In the genomic region with DNA sequence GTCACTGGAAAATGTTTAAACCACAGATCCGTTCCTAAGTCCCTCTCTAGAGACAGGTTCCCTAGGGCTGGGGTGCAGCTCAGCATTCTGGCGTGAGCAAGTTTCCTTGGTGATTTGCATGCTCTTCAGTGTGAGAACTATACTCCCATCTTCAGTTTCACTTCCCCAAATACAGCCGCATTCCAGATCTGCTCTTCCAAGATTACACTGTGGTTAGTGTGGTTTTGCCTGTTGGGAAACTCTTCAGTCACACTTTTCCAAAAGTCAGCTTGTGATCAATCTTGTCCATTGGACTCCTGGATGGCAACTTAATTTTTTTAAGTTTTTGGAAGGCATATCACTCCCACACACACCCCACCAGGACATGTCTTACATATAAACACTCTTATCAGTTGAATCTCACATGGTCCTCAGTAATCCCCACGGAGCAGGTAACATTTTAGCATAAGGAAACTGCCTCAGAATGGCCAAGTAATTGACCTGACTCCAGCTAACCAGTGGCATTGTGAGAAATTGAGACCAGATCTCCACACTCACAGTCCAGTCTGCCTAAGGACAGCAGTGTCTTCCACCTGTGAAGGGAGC, we compare ENCODE assay signal across 8 cellular contexts. TPM values are rescaled to one million over a fixed set of nuclear protein-coding genes. Genes with fewer than 3 reads are reported as not detected.
A peak's percentile ranks its signal among the peaks of the same experiment; 100 is the strongest.
DNase-seq lines count a peak whose midpoint lies in the region; ATAC-seq lines count a peak whose summit lies in the region.

No MANE protein-coding gene starts in this region.

- H3K4me3 Mint-ChIP-seq in CD8-positive, alpha-beta memory T cell: no peak overlapping the region
- no peak overlapping the region for H3K4me3 Mint-ChIP-seq in activated T-cell treated with anti-CD3 and anti-CD28 coated beads, Interleukin-2, amount 50 U/mL, for 4 hours

- H3K4me1 Mint-ChIP-seq in CD8-positive, alpha-beta memory T cell: peaks cover 0 to 3% (median 0%) of the 10 kb centered on the region in 3 donors
- no peaks in the 10 kb centered on the region for H3K4me1 Mint-ChIP-seq in activated T-cell treated with anti-CD3 and anti-CD28 coated beads, Interleukin-2, amount 50 U/mL, for 4 hours (ENCODE audit: low read depth)

- no peaks in the 10 kb centered on the region for H3K27me3 Mint-ChIP-seq in CD8-positive, alpha-beta memory T cell
- H3K27me3 Mint-ChIP-seq in activated T-cell treated with anti-CD3 and anti-CD28 coated beads, Interleukin-2, amount 50 U/mL, for 4 hours (ENCODE audit: low read depth): no peaks in the 10 kb centered on the region

- no peaks in the 10 kb centered on the region for H3K4me1 ChIP-seq in CD8-positive, alpha-beta memory T cell (ENCODE audit: insufficient read depth, low read length)

- peak overlapping the region in 2 of 8 donors; percentile 64 to 77 for H3K27ac Mint-ChIP-seq in CD8-positive, alpha-beta memory T cell

- H3K36me3 Mint-ChIP-seq in CD8-positive, alpha-beta memory T cell: peaks cover 0 to 37% (median 2%) of the 10 kb centered on the region in 3 donors
- peaks cover 11% of the 10 kb centered on the region for H3K36me3 Mint-ChIP-seq in activated T-cell treated with anti-CD3 and anti-CD28 coated beads, Interleukin-2, amount 50 U/mL, for 4 hours (ENCODE audit: insufficient read depth)

- ATAC-seq in GM21576 (IDR thresholded peaks at IDR 0.05; ENCODE audit: unreplicated experiment) (peak; percentile 69), HG03108 (IDR thresholded peaks at IDR 0.05; ENCODE audit: unreplicated experiment) (no peak)
- ATAC-seq in activated T-cell treated with anti-CD3 and anti-CD28 coated beads, Interleukin-2, amount 50 U/mL, for 4 hours: no peak

- peak overlapping the region; percentile 9 for H3K27ac ChIP-seq in CD8-positive, alpha-beta memory T cell (ENCODE audit: low read depth, low read length)

- H3K27me3 ChIP-seq in CD8-positive, alpha-beta memory T cell (ENCODE audit: insufficient read depth, low read length, poor library complexity, severe bottlenecking): no peaks in the 10 kb centered on the region

- no peaks in the 10 kb centered on the region for H3K36me3 ChIP-seq in CD8-positive, alpha-beta memory T cell (ENCODE audit: insufficient read depth, low read length)

- no peaks in the 10 kb centered on the region for H3K9me3 Mint-ChIP-seq in CD8-positive, alpha-beta memory T cell
- no peaks in the 10 kb centered on the region for H3K9me3 Mint-ChIP-seq in activated T-cell treated with anti-CD3 and anti-CD28 coated beads, Interleukin-2, amount 50 U/mL, for 4 hours

- CTCF ChIA-PET in CD8-positive, alpha-beta memory T cell (lab: Charles Lee): no interaction called here

- POLR2A ChIA-PET in CD8-positive, alpha-beta memory T cell (lab: Charles Lee): no interaction called here

- H3K4me3 ChIP-seq in CD8-positive, alpha-beta memory T cell (ENCODE audit: low read length): no peak overlapping the region

- no peak for DNase-seq in CD8-positive, alpha-beta memory T cell
- DNase-seq in NAMALWA (ENCODE audit: low spot score) (peak; percentile 58), glomerular visceral epithelial cell (ENCODE audit: extremely low spot score) (peak; percentile 49), DMS 273 treated with DMSO at 0.1 percent for 48 hours (lab: John Stamatoyannopoulos, UW) (no peak), DMS153 (lab: John Stamatoyannopoulos, UW) (no peak)
- no peak for DNase-seq in activated T-cell treated with anti-CD3 and anti-CD28 coated beads, Interleukin-2, amount 50 U/mL, for 4 hours

- no peaks in the 10 kb centered on the region for H3K9me3 ChIP-seq in CD8-positive, alpha-beta memory T cell (ENCODE audit: low read length)

RNA-seq across cellular contexts. Expression of a gene that starts 33.5 kb away (rescaled TPM):
- total RNA-seq in CD8-positive, alpha-beta memory T cell: 10 to 100 TPM; 30.5 to 36.1 TPM
- 4.4 TPM for polyA plus RNA-seq in CD8-positive, alpha-beta memory T cell
- total RNA-seq in activated T-cell treated with anti-CD3 and anti-CD28 coated beads, Interleukin-2, amount 50 U/mL, for 4 hours: 10 to 100 TPM; 34.9 to 44.8 (median 42.2) TPM

Comparison
In these comparisons a context has a peak if more than half of its experiments do, and no peak if none do; other contexts are left out.
1. DNase-seq: peak in NAMALWA (single experiment) and glomerular visceral epithelial cell (single experiment); none in CD8-positive, alpha-beta memory T cell (0 of 5), DMS 273 treated with DMSO at 0.1 percent for 48 hours (single experiment), activated T-cell treated with anti-CD3 and anti-CD28 coated beads, Interleukin-2, amount 50 U/mL, for 4 hours (single experiment) and DMS153 (single experiment).